Comparison of ENCODE assay signal across 18 cellular contexts in genomic region chr2:131641414-131642206, GRCh38.
DNase-seq lines count a peak whose midpoint lies in the region; ATAC-seq and TF ChIP-seq lines count a peak whose summit lies in the region.
"Had no signal": no experiment of that assay in that cellular context is flagged by ENCODE, and none has a peak within 500 bp of the region (broad histone marks: within the 10 kb centered on the region; RNA-seq: fewer than 3 reads in every experiment).

No MANE protein-coding gene starts in this region.

- CTCF ChIA-PET in AG04450 (lab: Charles Lee) = no interaction called here

- H3K27ac ChIP-seq in AG04450 (ENCODE audit: low read depth, low read length) = peak overlapping the region; percentile 59
- H3K27ac ChIP-seq: pancreas, WERI-Rb-1 had no signal

- DNase-seq in AG04450 (ENCODE audit: low read depth, low spot score) = no peak
- peak; percentile 85 for DNase-seq in HT1080 (ENCODE audit: low read depth)
- DNase-seq in SK-MEL-5 (ENCODE audit: low read depth, low spot score) = peak; percentile 76
- peak; percentile 35 for DNase-seq in hepatic stellate cell (ENCODE audit: low spot score)
- no peak for DNase-seq in endothelial cell (ENCODE audit: low spot score)
- DNase-seq in activated T-cell treated with anti-CD3 and anti-CD28 coated beads, Interleukin-2, amount 50 U/mL, for 1 hour = no peak
- DNase-seq in left colon = no peak
- DNase-seq: activated CD8-positive, alpha-beta memory T cell treated with anti-CD3 and anti-CD28 coated beads, Interleukin-2, amount 50 U/mL, for 48 hours; activated naive CD8-positive, alpha-beta T cell treated with anti-CD3 and anti-CD28 coated beads, Interleukin-2, amount 50 U/mL, for 24 hours; DND-41; heart left ventricle; mammary epithelial cell; pancreas; SHP77; stimulated activated CD4-positive, alpha-beta T cell treated with anti-CD3 and anti-CD28 coated beads, Interleukin-1b, Interleukin-23, amount 100 ng/mL, for 48 hours; stimulated activated naive B cell treated with anti-CD40 and anti-IgM and Interleukin-4, amounts not matched to agents 10 μg/mL and 1 μg/mL and 100 μg/mL, for 72 hours; WERI-Rb-1 had no signal

- peaks cover 1% of the 10 kb centered on the region for H3K27me3 Mint-ChIP-seq in endothelial cell (ENCODE audit: unreplicated experiment)

- H3K36me3 Mint-ChIP-seq in endothelial cell (ENCODE audit: low read depth, unreplicated experiment) = no peaks in the 10 kb centered on the region
- H3K36me3 Mint-ChIP-seq: stimulated activated naive B cell treated with anti-CD40 and anti-IgM and Interleukin-4, amounts not matched to agents 10 μg/mL and 1 μg/mL and 100 μg/mL, for 72 hours had no signal

- ATAC-seq in HG02970 (IDR thresholded peaks at IDR 0.05; ENCODE audit: low FRiP score, unreplicated experiment) (no peak), left colon (no peak)
- ATAC-seq: activated naive CD8-positive, alpha-beta T cell treated with anti-CD3 and anti-CD28 coated beads, Interleukin-2, amount 50 U/mL, for 24 hours; heart left ventricle; pancreas; stimulated activated naive B cell treated with anti-CD40 and anti-IgM and Interleukin-4, amounts not matched to agents 10 μg/mL and 1 μg/mL and 100 μg/mL, for 72 hours had no signal

- POLR2A ChIA-PET in AG04450 (lab: Yijun Ruan, JAX) = no interaction called here

- H3K27ac Mint-ChIP-seq in endothelial cell (ENCODE audit: unreplicated experiment) = no peak overlapping the region
- H3K27ac Mint-ChIP-seq: activated naive CD8-positive, alpha-beta T cell treated with anti-CD3 and anti-CD28 coated beads, Interleukin-2, amount 50 U/mL, for 24 hours; stimulated activated naive B cell treated with anti-CD40 and anti-IgM and Interleukin-4, amounts not matched to agents 10 μg/mL and 1 μg/mL and 100 μg/mL, for 72 hours had no signal

- H3K9me3 Mint-ChIP-seq in endothelial cell (ENCODE audit: unreplicated experiment) = no peaks in the 10 kb centered on the region
- H3K9me3 Mint-ChIP-seq: activated naive CD8-positive, alpha-beta T cell treated with anti-CD3 and anti-CD28 coated beads, Interleukin-2, amount 50 U/mL, for 24 hours; stimulated activated naive B cell treated with anti-CD40 and anti-IgM and Interleukin-4, amounts not matched to agents 10 μg/mL and 1 μg/mL and 100 μg/mL, for 72 hours had no signal

- H3K4me3 Mint-ChIP-seq in endothelial cell (ENCODE audit: unreplicated experiment) = no peak overlapping the region
- H3K4me3 Mint-ChIP-seq: activated naive CD8-positive, alpha-beta T cell treated with anti-CD3 and anti-CD28 coated beads, Interleukin-2, amount 50 U/mL, for 24 hours; stimulated activated naive B cell treated with anti-CD40 and anti-IgM and Interleukin-4, amounts not matched to agents 10 μg/mL and 1 μg/mL and 100 μg/mL, for 72 hours had no signal

- TF ChIP-seq CTCF in AG04450 (IDR thresholded peaks at IDR 0.05; ENCODE audit: low read depth, low read length) (no peak), endothelial cell (IDR thresholded peaks at IDR 0.05; ENCODE audit: unreplicated experiment) (no peak)

- peaks cover 6% of the 10 kb centered on the region; the same call in 1 of the 2 replicates for H3K9me3 ChIP-seq in AG04450 (ENCODE audit: control insufficient read depth, insufficient read depth, low read length)
- H3K9me3 ChIP-seq: pancreas had no signal

- intact Hi-C loops in left colon (cut with DNase I, micrococcal nuclease) = no loop called here

- peaks cover 4% of the 10 kb centered on the region for H3K4me1 Mint-ChIP-seq in endothelial cell (ENCODE audit: unreplicated experiment)
- H3K4me1 Mint-ChIP-seq: activated naive CD8-positive, alpha-beta T cell treated with anti-CD3 and anti-CD28 coated beads, Interleukin-2, amount 50 U/mL, for 24 hours had no signal

- peaks cover 5% of the 10 kb centered on the region for H3K27me3 ChIP-seq in AG04450 (ENCODE audit: control insufficient read depth, insufficient read depth, low read length)

- in situ Hi-C loops in SK-MEL-5 (cut with HindIII; ENCODE audit: low pct_unique_long_range_greater_than_20kb, low sequenced_read_pairs) = no loop called here

- no peak overlapping the region for H3K4me3 ChIP-seq in AG04450 (ENCODE audit: low read depth, low read length)
- H3K4me3 ChIP-seq: heart left ventricle, pancreas had no signal

Comparison
In these comparisons a context has a peak if more than half of its experiments do, and no peak if none do; other contexts are left out.
1. DNase-seq: peak in HT1080 (single experiment), SK-MEL-5 (single experiment) and hepatic stellate cell (single experiment); none in AG04450 (single experiment), endothelial cell (single experiment), activated T-cell treated with anti-CD3 and anti-CD28 coated beads, Interleukin-2, amount 50 U/mL, for 1 hour (single experiment) and left colon (0 of 2).